Comparison of ENCODE assay signal across 1 cellular context in the genomic region with DNA sequence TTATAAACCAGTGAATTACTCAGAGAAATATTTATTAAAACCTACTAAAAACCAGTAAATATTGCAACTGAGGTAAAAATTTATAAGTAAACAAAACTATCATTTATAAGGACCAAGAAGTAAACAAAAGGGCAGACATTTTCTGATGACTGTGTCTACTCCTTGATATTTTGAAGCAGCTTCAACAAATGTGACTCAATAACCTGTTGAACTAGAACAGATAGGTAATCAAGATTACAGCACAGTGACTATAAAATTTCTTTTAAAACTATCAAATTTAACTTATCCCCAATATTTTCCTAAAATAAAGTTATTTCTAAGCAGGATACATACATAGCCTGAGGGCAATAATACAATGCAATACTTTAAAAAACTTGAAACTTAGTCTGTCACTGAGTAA.
TF ChIP-seq lines count a peak whose summit lies in the region.

No MANE protein-coding gene starts in this region.

TF ChIP-seq in K562, 482 proteins besides CTCF, POLR2A, EP300 and RAD21:
- TF ChIP-seq ZFP1 (CRISPR knock-in tag; IDR thresholded peaks at IDR 0.05): no peak
- TF ChIP-seq ZNF41 (CRISPR knock-in tag; conservative IDR thresholded peaks at IDR 0.05): no peak
- TF ChIP-seq, protein P1, sequence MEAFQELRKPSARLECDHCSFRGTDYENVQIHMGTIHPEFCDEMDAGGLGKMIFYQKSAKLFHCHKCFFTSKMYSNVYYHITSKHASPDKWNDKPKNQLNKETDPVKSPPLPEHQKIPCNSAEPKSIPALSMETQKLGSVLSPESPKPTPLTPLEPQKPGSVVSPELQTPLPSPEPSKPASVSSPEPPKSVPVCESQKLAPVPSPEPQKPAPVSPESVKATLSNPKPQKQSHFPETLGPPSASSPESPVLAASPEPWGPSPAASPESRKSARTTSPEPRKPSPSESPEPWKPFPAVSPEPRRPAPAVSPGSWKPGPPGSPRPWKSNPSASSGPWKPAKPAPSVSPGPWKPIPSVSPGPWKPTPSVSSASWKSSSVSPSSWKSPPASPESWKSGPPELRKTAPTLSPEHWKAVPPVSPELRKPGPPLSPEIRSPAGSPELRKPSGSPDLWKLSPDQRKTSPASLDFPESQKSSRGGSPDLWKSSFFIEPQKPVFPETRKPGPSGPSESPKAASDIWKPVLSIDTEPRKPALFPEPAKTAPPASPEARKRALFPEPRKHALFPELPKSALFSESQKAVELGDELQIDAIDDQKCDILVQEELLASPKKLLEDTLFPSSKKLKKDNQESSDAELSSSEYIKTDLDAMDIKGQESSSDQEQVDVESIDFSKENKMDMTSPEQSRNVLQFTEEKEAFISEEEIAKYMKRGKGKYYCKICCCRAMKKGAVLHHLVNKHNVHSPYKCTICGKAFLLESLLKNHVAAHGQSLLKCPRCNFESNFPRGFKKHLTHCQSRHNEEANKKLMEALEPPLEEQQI (IDR thresholded peaks at IDR 0.05): no peak
- TF ChIP-seq TAF9B (IDR thresholded peaks at IDR 0.05; ENCODE audit: partially characterized antibody): no peak
- TF ChIP-seq ZC3H4 (CRISPR knock-in tag; IDR thresholded peaks at IDR 0.05; ENCODE audit: borderline replicate concordance): no peak
- TF ChIP-seq MEF2A (IDR thresholded peaks at IDR 0.05; ENCODE audit: control insufficient read depth, low read depth, low read length): no peak
- TF ChIP-seq, protein P2, sequence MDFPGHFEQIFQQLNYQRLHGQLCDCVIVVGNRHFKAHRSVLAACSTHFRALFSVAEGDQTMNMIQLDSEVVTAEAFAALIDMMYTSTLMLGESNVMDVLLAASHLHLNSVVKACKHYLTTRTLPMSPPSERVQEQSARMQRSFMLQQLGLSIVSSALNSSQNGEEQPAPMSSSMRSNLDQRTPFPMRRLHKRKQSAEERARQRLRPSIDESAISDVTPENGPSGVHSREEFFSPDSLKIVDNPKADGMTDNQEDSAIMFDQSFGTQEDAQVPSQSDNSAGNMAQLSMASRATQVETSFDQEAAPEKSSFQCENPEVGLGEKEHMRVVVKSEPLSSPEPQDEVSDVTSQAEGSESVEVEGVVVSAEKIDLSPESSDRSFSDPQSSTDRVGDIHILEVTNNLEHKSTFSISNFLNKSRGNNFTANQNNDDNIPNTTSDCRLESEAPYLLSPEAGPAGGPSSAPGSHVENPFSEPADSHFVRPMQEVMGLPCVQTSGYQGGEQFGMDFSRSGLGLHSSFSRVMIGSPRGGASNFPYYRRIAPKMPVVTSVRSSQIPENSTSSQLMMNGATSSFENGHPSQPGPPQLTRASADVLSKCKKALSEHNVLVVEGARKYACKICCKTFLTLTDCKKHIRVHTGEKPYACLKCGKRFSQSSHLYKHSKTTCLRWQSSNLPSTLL (IDR thresholded peaks at IDR 0.05): no peak
- TF ChIP-seq SMARCC2 (IDR thresholded peaks at IDR 0.05; ENCODE audit: low read depth): no peak
